Comparison of ENCODE assay signal across 7 cellular contexts in genomic region chr22:50783881-50784277, GRCh38. TPM values are rescaled to one million over a fixed set of nuclear protein-coding genes. Genes with fewer than 3 reads are reported as not detected.
DNase-seq lines count a peak whose midpoint lies in the region; ATAC-seq, FAIRE-seq and TF ChIP-seq lines count a peak whose summit lies in the region.
"Not testable (repeated sequence)": the region's sequence is repeated elsewhere in the genome, so short reads cannot be mapped to it uniquely, and the experiment has no call there.

No MANE protein-coding gene starts in this region.

- TF ChIP-seq CTCF in choroid plexus epithelial cell (conservative IDR thresholded peaks at IDR 0.05; ENCODE audit: low read depth, low read length); pancreas (IDR thresholded peaks at IDR 0.05): not testable (repeated sequence)

- 1% methylated on average over 9 of the region's 16 CpGs for WGBS in HUES64
- 0 to 1% methylated on average over 7 to 10 of the region's 16 CpGs for WGBS in pancreas, 2 donors

- not testable (repeated sequence) for H3K9ac ChIP-seq in HUES64 (ENCODE audit: low read depth, low read length); iPS-18a (ENCODE audit: low read length)

- not testable (repeated sequence) for H3K9me3 ChIP-seq in HUES64 (ENCODE audit: insufficient read depth, low read depth, low read length); iPS-18a (ENCODE audit: control insufficient read depth, low read depth, low read length); pancreas

- not testable (repeated sequence) for H3K27me3 ChIP-seq in HUES64 (ENCODE audit: insufficient read depth, low read length); iPS-18a (ENCODE audit: control insufficient read depth, insufficient read depth, low read length); pancreas

- peak; percentile 68 for DNase-seq in activated CD4-positive, alpha-beta T cell treated with anti-CD3 and anti-CD28 coated beads, Interleukin-2, amount 10 ng/mL, durations not matched to agents 24 days and 14 days
- not testable (repeated sequence) for DNase-seq in choroid plexus epithelial cell (ENCODE audit: low read depth); pancreas

- intact Hi-C loops in activated CD4-positive, alpha-beta T cell treated with anti-CD3 and anti-CD28 coated beads, Interleukin-2, amount 10 ng/mL, durations not matched to agents 24 days and 14 days (cut with micrococcal nuclease); pancreas (cut with DNase I): not testable (repeated sequence)

- not testable (repeated sequence) for FAIRE-seq in pancreas (lab: Jason Lieb, UNC)

- ATAC-seq in GM18907 (IDR thresholded peaks at IDR 0.05; ENCODE audit: unreplicated experiment) (peak; percentile 23), HG02642 (IDR thresholded peaks at IDR 0.05; ENCODE audit: poor library complexity, unreplicated experiment) (peak; percentile 30), pancreas (peak; percentile 39 to 51 (median 42))

- H3K36me3 Mint-ChIP-seq in activated CD4-positive, alpha-beta T cell treated with anti-CD3 and anti-CD28 coated beads, Interleukin-2, amount 10 ng/mL, durations not matched to agents 24 days and 14 days (ENCODE audit: low read depth): not testable (repeated sequence)

- H3K4me1 ChIP-seq in HUES64 (ENCODE audit: insufficient read depth, low read length); iPS-18a (ENCODE audit: control insufficient read depth, low read depth, low read length); pancreas: not testable (repeated sequence)

- H3K27me3 Mint-ChIP-seq in activated CD4-positive, alpha-beta T cell treated with anti-CD3 and anti-CD28 coated beads, Interleukin-2, amount 10 ng/mL, durations not matched to agents 24 days and 14 days: not testable (repeated sequence)

- not testable (repeated sequence) for H3K36me3 ChIP-seq in HUES64 (ENCODE audit: insufficient read depth, low read length); iPS-18a (ENCODE audit: control insufficient read depth, low read depth, low read length); pancreas

- H3K27ac ChIP-seq in HUES64 (ENCODE audit: low read depth, low read length); iPS-18a (ENCODE audit: low read length); pancreas: not testable (repeated sequence)

- H3K4me3 Mint-ChIP-seq in activated CD4-positive, alpha-beta T cell treated with anti-CD3 and anti-CD28 coated beads, Interleukin-2, amount 10 ng/mL, durations not matched to agents 24 days and 14 days: peak overlapping the region; percentile 88

- not testable (repeated sequence) for H3K4me1 Mint-ChIP-seq in activated CD4-positive, alpha-beta T cell treated with anti-CD3 and anti-CD28 coated beads, Interleukin-2, amount 10 ng/mL, durations not matched to agents 24 days and 14 days

- H3K27ac Mint-ChIP-seq in activated CD4-positive, alpha-beta T cell treated with anti-CD3 and anti-CD28 coated beads, Interleukin-2, amount 10 ng/mL, durations not matched to agents 24 days and 14 days: peak overlapping the region; percentile 76

- H3K4me3 ChIP-seq in HUES64 (ENCODE audit: low read length) (peak overlapping the region; percentile 61), choroid plexus epithelial cell (ENCODE audit: low read depth, low read length) (peak overlapping the region; percentile 57), iPS-18a (ENCODE audit: low read length) (peak overlapping the region; percentile 59), pancreas (peak overlapping the region in 3 of 4 donors; percentile 40 to 58 (median 42))

- H3K9me3 Mint-ChIP-seq in activated CD4-positive, alpha-beta T cell treated with anti-CD3 and anti-CD28 coated beads, Interleukin-2, amount 10 ng/mL, durations not matched to agents 24 days and 14 days: not testable (repeated sequence)

RNA-seq across cellular contexts. Expression of gene RABL2B, which starts 0.4 kb away (rescaled TPM):
- 15.8 TPM for polyA plus RNA-seq in HUES64 (2013, experiment 1 of 2)
- polyA plus RNA-seq in HUES64 (2013, experiment 2 of 2): 18.4 TPM
- total RNA-seq in activated CD4-positive, alpha-beta T cell treated with anti-CD3 and anti-CD28 coated beads, Interleukin-2, amount 10 ng/mL, durations not matched to agents 24 days and 14 days: 37.7 and 40.3 TPM in 2 replicates
- 10 to 100 TPM in 5 of 6 donors, 1 to 10 TPM in 1; 7.9 to 24.8 (median 13.3) TPM for total RNA-seq in pancreas
- polyA plus RNA-seq in pancreas: 10 to 100 TPM; 20.2 to 22.1 TPM

RNA-seq across cellular contexts. Expression of gene ACR, which starts 45.9 kb away (rescaled TPM):
- not detected for polyA plus RNA-seq in HUES64 (2013, experiment 1 of 2)
- polyA plus RNA-seq in HUES64 (2013, experiment 2 of 2): not detected
- total RNA-seq in activated CD4-positive, alpha-beta T cell treated with anti-CD3 and anti-CD28 coated beads, Interleukin-2, amount 10 ng/mL, durations not matched to agents 24 days and 14 days: not detected in 2 replicates
- under 1 TPM in 1 of 6 donors, not detected in 5; 0.40 TPM for total RNA-seq in pancreas
- under 1 TPM; 0.34 to 0.92 TPM for polyA plus RNA-seq in pancreas
